ENCODE assay signal across 8 cellular contexts in the genomic region with DNA sequence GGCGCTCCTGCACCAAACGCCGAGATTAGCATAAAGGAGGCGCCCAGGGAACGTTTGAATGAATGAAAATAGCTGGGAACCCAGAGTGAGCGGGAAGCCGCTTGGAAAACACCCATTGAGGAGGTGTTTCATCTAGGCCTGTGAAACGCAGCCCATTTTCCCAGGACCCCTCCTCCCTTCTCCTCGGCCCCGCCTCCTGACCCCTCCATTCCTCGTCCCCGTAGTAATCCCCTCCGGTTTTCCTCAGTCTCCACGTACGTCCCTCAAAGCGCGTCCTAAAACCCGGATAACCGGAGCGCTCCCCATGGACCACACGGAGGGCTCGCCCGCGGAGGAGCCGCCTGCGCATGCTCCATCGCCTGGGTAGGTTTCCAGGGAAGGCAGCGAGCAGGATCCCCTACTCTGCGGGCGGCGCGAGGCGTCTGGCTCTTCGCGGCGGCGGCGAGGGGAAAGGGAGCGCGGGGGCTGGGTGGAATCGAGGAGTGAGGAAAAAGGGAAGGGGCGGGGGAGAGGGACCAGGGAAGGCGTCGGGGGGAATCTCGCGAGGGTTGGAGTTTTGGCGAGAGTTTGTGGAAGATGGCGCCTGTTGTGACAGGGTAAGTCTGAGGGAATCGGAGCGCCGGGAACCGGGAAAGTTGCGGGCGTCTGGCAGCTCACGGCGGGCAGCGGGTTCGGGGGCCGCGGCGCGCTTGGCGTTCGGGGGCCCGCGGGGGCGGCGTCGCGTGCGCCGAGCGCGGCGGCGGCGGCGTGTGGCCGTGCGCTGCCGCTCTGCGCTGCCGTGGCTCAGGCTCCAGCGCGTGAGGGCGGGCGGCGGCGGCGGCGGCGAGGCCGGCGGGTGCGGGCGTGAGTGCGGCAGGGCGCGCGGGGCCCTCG. TPM values are rescaled to one million over a fixed set of nuclear protein-coding genes. Genes with fewer than 3 reads are reported as not detected.
A peak's percentile ranks its signal among the peaks of the same experiment; 100 is the strongest.
DNase-seq lines count a peak whose midpoint lies in the region; ATAC-seq, FAIRE-seq and TF ChIP-seq lines count a peak whose summit lies in the region.

A gene (plus strand): TSS at position 562 of the 873 bp plus-strand sequence. CDS start 15 bp downstream, at position 577.

- CTCF ChIA-PET in HepG2 (lab: Yijun Ruan, JAX; ENCODE audit: low intra/inter-chr PET ratio, low total read pairs) = no interaction called here

- peak; percentile 56 for FAIRE-seq in GM19239 (lab: Jason Lieb, UNC)
- peak; percentile 73 for FAIRE-seq in HepG2 (lab: Jason Lieb, UNC)

- H3K4me3 ChIP-seq in AG10803 (ENCODE audit: low read length) (peak within 1 kb of the TSS; percentile 93), HepG2 (replicated peaks in 1 of 3; ENCODE audit: insufficient read depth in 1 of 3, low read depth in 2 of 3, low read length in 3 of 3) (peak within 1 kb of the TSS; percentile 77 to 89 (median 88))

- POLR2A ChIA-PET in HepG2 (lab: Yijun Ruan, JAX) = no interaction called here

- TF ChIP-seq CTCF in AG10803 (conservative IDR thresholded peaks at IDR 0.05; ENCODE audit: low read length) = no peak
- no peak for TF ChIP-seq CTCF in HepG2 (CRISPR knock-in tag; IDR thresholded peaks at IDR 0.05)

- peaks cover 37% of the 10 kb centered on the region for H3K4me1 ChIP-seq in HepG2 (ENCODE audit: insufficient read depth, low read length)

- WGBS in HepG2 (ENCODE audit: low lambda C conversion rate) = under 1% methylated on average over 46 of the region's 101 CpGs

- peak; percentile 32 to 69 for TF ChIP-seq POLR2A in HepG2 (IDR thresholded peaks at IDR 0.05; ENCODE audit: insufficient read depth in 1 of 2, low read depth in 2 of 2, low read length in 2 of 2)

- peak within 1 kb of the TSS; percentile 66 for H2AFZ ChIP-seq in HepG2 (ENCODE audit: low read length)

- intact Hi-C loops in HepG2 (cut with micrococcal nuclease; ENCODE audit: unreplicated experiment) = loop anchor here (5.0 kb wide), 2 partner anchors 52 to 238 kb away; no protein-coding TSS in a partner anchor

- H3K79me2 ChIP-seq in HepG2 (ENCODE audit: insufficient read depth, low read length) = peaks cover 49% of the 10 kb centered on the region

- H4K20me1 ChIP-seq in HepG2 (ENCODE audit: insufficient read depth, low read length) = peaks cover 39% of the 10 kb centered on the region

- H3K36me3 ChIP-seq in HepG2 (replicated peaks in 1 of 2; ENCODE audit: control insufficient read depth in 1 of 2, insufficient read depth in 2 of 2, low read length in 2 of 2) = no peaks in the 10 kb centered on the region

- in situ Hi-C loops in HepG2 (cut with HindIII; ENCODE audit: extremely low pct_ligation_motif_present, low pct_unique_long_range_greater_than_20kb) = no loop called here

- H3K9me3 ChIP-seq in HepG2 (ENCODE audit: low read length) = no peaks in the 10 kb centered on the region

- H3K27me3 ChIP-seq in HepG2 (ENCODE audit: control insufficient read depth in 1 of 2, insufficient read depth in 2 of 2, low read length in 2 of 2) = no peaks in the 10 kb centered on the region; a peak in 1 of 5 replicates

- DNase-seq in AG10803 (ENCODE audit: low read depth) = peak; percentile 96
- peak; percentile 87 for DNase-seq in GM19239 (ENCODE audit: insufficient read length, low spot score)
- DNase-seq in HK-2 (ENCODE audit: unreplicated experiment) = peak; percentile 96
- peak; percentile 78 for DNase-seq in NCI-H82 treated with DMSO at 0.1 percent for 48 hours (lab: John Stamatoyannopoulos, UW; ENCODE audit: unreplicated experiment)
- DNase-seq in activated CD4-positive, alpha-beta T cell treated with anti-CD3 and anti-CD28 coated beads, Interleukin-2, amount 50 U/mL, for 48 hours = peak; percentile 86 to 90
- peak; percentile 95 to 98 for DNase-seq in dermis microvascular lymphatic vessel endothelial cell (ENCODE audit: low read depth in 2 of 2)
- peak; percentile 93 for DNase-seq in HepG2 (ENCODE audit: low spot score)
- DNase-seq in stimulated activated CD4-positive, alpha-beta T cell treated with anti-CD3 and anti-CD28 coated beads, Interleukin-2, amount 100 ng/mL, for 48 hours = peak; percentile 75 to 84

- TF ChIP-seq RAD21 in HepG2 (CRISPR knock-in tag; IDR thresholded peaks at IDR 0.05) = no peak

- no TSS peak for BruUV-seq in HepG2 (replicated peaks; lab: Mats Ljungman, UMichigan)

- peak within 1 kb of the TSS; percentile 84 for H3K4me2 ChIP-seq in HepG2 (ENCODE audit: low read depth, low read length)

- peak within 1 kb of the TSS; percentile 98 for H3K27ac ChIP-seq in HepG2 (ENCODE audit: extremely low read length, insufficient read depth, low read length)

- TF ChIP-seq EP300 in HepG2 (IDR thresholded peaks at IDR 0.05; ENCODE audit: low read depth in 2 of 2, low read length in 2 of 2) = 0 out of 4 replicates have a peak, but pooled peaks of 1 of the 2 experiments have one; percentile 20
- TF ChIP-seq EP300 in HepG2 (CRISPR knock-in tag; IDR thresholded peaks at IDR 0.05; ENCODE audit: borderline replicate concordance) = no peak

- ATAC-seq in HepG2 = peak; percentile 75

- H3K9ac ChIP-seq in HepG2 (ENCODE audit: insufficient read depth, low read depth, low read length) = peak within 1 kb of the TSS; percentile 83

TF ChIP-seq in HepG2, 621 proteins besides CTCF, POLR2A, EP300 and RAD21 (continues in another document):
- TF ChIP-seq AKAP8 (CRISPR knock-in tag; IDR thresholded peaks at IDR 0.05) (no peak), ZNF644 (CRISPR knock-in tag; IDR thresholded peaks at IDR 0.05; ENCODE audit: low read depth) (no peak), ZBTB1 (CRISPR knock-in tag; IDR thresholded peaks at IDR 0.05; ENCODE audit: borderline replicate concordance) (no peak), RFX3 (CRISPR knock-in tag; IDR thresholded peaks at IDR 0.05) (no peak), ZNF564 (CRISPR knock-in tag; IDR thresholded peaks at IDR 0.05) (no peak), GABPB1 (CRISPR knock-in tag; IDR thresholded peaks at IDR 0.05) (peak; percentile 81), ATM (IDR thresholded peaks at IDR 0.05; ENCODE audit: borderline replicate concordance) (no peak), SCMH1 (CRISPR knock-in tag; IDR thresholded peaks at IDR 0.05; ENCODE audit: borderline replicate concordance) (no peak), ZNF883 (CRISPR knock-in tag; IDR thresholded peaks at IDR 0.05; ENCODE audit: not compliant biosample characterization) (peak; percentile 48), ZFP82 (CRISPR knock-in tag; IDR thresholded peaks at IDR 0.05; ENCODE audit: borderline replicate concordance) (no peak)
- TF ChIP-seq, protein P1, sequence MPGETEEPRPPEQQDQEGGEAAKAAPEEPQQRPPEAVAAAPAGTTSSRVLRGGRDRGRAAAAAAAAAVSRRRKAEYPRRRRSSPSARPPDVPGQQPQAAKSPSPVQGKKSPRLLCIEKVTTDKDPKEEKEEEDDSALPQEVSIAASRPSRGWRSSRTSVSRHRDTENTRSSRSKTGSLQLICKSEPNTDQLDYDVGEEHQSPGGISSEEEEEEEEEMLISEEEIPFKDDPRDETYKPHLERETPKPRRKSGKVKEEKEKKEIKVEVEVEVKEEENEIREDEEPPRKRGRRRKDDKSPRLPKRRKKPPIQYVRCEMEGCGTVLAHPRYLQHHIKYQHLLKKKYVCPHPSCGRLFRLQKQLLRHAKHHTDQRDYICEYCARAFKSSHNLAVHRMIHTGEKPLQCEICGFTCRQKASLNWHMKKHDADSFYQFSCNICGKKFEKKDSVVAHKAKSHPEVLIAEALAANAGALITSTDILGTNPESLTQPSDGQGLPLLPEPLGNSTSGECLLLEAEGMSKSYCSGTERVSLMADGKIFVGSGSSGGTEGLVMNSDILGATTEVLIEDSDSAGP (CRISPR knock-in tag; IDR thresholded peaks at IDR 0.05; ENCODE audit: borderline replicate concordance) = 0 out of 2 replicates have a peak, but pooled peaks have one; percentile 35
- TF ChIP-seq, protein P2, sequence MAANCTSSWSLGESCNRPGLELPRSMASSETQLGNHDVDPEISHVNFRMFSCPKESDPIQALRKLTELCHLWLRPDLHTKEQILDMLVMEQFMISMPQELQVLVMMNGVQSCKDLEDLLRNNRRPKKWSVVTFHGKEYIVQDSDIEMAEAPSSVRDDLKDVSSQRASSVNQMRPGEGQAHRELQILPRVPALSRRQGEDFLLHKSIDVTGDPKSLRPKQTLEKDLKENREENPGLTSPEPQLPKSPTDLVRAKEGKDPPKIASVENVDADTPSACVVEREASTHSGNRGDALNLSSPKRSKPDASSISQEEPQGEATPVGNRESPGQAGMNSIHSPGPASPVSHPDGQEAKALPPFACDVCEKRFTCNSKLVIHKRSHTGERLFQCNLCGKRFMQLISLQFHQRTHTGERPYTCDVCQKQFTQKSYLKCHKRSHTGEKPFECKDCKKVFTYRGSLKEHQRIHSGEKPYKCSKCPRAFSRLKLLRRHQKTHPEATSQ (CRISPR knock-in tag; IDR thresholded peaks at IDR 0.05; ENCODE audit: borderline replicate concordance) = no peak
- TF ChIP-seq, protein P3, sequence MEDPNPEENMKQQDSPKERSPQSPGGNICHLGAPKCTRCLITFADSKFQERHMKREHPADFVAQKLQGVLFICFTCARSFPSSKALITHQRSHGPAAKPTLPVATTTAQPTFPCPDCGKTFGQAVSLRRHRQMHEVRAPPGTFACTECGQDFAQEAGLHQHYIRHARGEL (CRISPR knock-in tag; IDR thresholded peaks at IDR 0.05) = no peak

RNA-seq across cellular contexts. Expression of the gene that starts here (rescaled TPM):
- total RNA-seq in dermis microvascular lymphatic vessel endothelial cell (39.9 and 52.3 TPM in 2 replicates), HepG2 (2016; rRNA removed; fragmentation: Illumina TruSeq; extraction: Trizol) (25.9 and 46.3 TPM in 2 replicates)
- 4.6 and 5.4 TPM in 2 replicates for total RNA-seq in HepG2 (2016; cell fraction: cytosol; rRNA removed; fragmentation: Illumina TruSeq; extraction: Trizol; ENCODE audit: low read depth)
- 26.5 and 41.4 TPM in 2 replicates for total RNA-seq in HepG2 (2016; cell fraction: insoluble cytoplasmic fraction; rRNA removed; fragmentation: Illumina TruSeq; extraction: Trizol)
- total RNA-seq in HepG2 (2016; cell fraction: membrane; rRNA removed; fragmentation: Illumina TruSeq; extraction: Trizol) = 9.7 and 10.3 TPM in 2 replicates
- total RNA-seq in HepG2 (2016; cell fraction: nucleus; rRNA removed; fragmentation: Illumina TruSeq; extraction: Trizol) = 43.5 and 46.2 TPM in 2 replicates
- polyA plus RNA-seq in HepG2 (2011; rRNA removed) = 22.7 and 33.2 TPM in 2 replicates
- polyA plus RNA-seq in HepG2 (2011; cell fraction: cytosol; rRNA removed) = 15.1 and 17.4 TPM in 2 replicates
- polyA plus RNA-seq in HepG2 (2011; cell fraction: nucleus; rRNA removed) = 41.8 and 45.1 TPM in 2 replicates
- polyA plus RNA-seq in HepG2 (2012) = 29.3 and 33.0 TPM in 2 replicates
- polyA plus RNA-seq in HepG2 (2016; cell fraction: cytosol; fragmentation: Illumina TruSeq; extraction: Trizol; ENCODE audit: low read depth) = 0.78 and 1.2 TPM in 2 replicates
- 34.1 and 34.4 TPM in 2 replicates for polyA plus RNA-seq in HepG2 (2016; cell fraction: insoluble cytoplasmic fraction; fragmentation: Illumina TruSeq; extraction: Trizol; ENCODE audit: low read depth)
- polyA plus RNA-seq in HepG2 (2016; cell fraction: membrane; fragmentation: Illumina TruSeq; extraction: Trizol; ENCODE audit: low read depth) = 4.3 and 6.2 TPM in 2 replicates
- polyA plus RNA-seq in HepG2 (2016; cell fraction: nucleus; fragmentation: Illumina TruSeq; extraction: Trizol; ENCODE audit: insufficient read depth, low read depth) = 36.2 and 36.5 TPM in 2 replicates
- 21.7 and 31.8 TPM in 2 replicates for polyA minus RNA-seq in HepG2 (2011; rRNA and poly(A)+ RNA removed; ENCODE audit: low replicate concordance)
- 18.4 and 24.8 TPM in 2 replicates for polyA minus RNA-seq in HepG2 (2011; cell fraction: cytosol; rRNA and poly(A)+ RNA removed)
- polyA minus RNA-seq in HepG2 (2011; cell fraction: nucleus; rRNA and poly(A)+ RNA removed) = 130 and 131 TPM in 2 replicates

Comparison
In these comparisons a context has a peak if more than half of its experiments do, and no peak if none do; other contexts are left out.
1. Peak in every context shown above with its lines: DNase-seq, ATAC-seq, H3K4me3 ChIP-seq and H3K27ac ChIP-seq.